Comparison of ENCODE assay signal across 11 cellular contexts in genomic region chr19:7115721-7116120, GRCh38.
"Had no signal": no experiment of that assay in that cellular context is flagged by ENCODE, and none has a peak within 500 bp of the region (broad histone marks: within the 10 kb centered on the region; RNA-seq: fewer than 3 reads in every experiment).

No MANE protein-coding gene starts in this region.

- DNase-seq: activated CD4-positive, alpha-beta T cell treated with anti-CD3 and anti-CD28 coated beads, Interleukin-2, amount 10 ng/mL, durations not matched to agents 7 days and 5 days; activated naive CD8-positive, alpha-beta T cell treated with anti-CD3 and anti-CD28 coated beads for 36 hours; endodermal cell; immature natural killer cell; naive B cell; pancreas; stimulated activated CD4-positive, alpha-beta T cell treated with anti-CD3 and anti-CD28 coated beads, Interleukin-4, amount 100 ng/mL, for 4 hours; stimulated activated CD8-positive, alpha-beta memory T cell treated with anti-CD3 and anti-CD28 coated beads, Interleukin-4, amount 100 ng/mL, for 48 hours; stimulated activated naive CD4-positive, alpha-beta T cell treated with Interleukin-2 at 50 U/mL for 16 hours; SW 1271; testis had no signal
